ENCODE assay signal across 1 cellular context in genomic region chr6:2209226-2209809, GRCh38.
TF ChIP-seq lines count a peak whose summit lies in the region.

No MANE protein-coding gene starts in this region.

TF ChIP-seq in WTC11, 78 proteins besides CTCF, POLR2A, EP300 and RAD21 (continued from another document):
- no peak for TF ChIP-seq USF1 (CRISPR knock-in tag; IDR thresholded peaks at IDR 0.05)
